10 cellular contexts compared by ENCODE assay signal in the genomic region with DNA sequence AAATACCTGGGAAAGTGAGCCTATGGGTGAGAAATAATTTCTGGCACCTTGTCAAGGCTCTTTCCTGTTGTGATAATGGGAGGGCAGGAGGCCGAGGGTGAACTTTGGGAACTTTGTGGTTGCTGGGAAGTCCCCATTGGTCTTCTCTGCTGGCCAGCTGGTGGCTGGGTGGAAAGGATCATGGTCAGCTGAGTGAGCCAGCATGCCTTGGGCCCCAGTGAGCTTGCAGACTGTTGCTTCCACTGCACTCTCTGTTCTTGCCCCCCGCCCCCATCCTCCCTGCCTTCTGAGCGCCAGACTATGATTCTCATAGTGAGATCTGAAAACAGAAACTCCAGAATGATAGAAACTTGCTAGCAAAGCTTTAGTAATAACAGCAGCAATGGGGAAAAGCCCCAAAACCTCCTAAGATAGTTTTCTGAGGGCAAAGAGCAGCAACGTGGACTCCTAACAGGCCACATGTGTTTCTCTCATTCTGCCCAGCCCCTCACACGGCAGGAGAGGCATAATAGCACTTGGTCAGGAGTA.
DNase-seq lines count a peak whose midpoint lies in the region; ATAC-seq and TF ChIP-seq lines count a peak whose summit lies in the region.
"Had no signal": no experiment of that assay in that cellular context is flagged by ENCODE, and none has a peak within 500 bp of the region (broad histone marks: within the 10 kb centered on the region; RNA-seq: fewer than 3 reads in every experiment).

No MANE protein-coding gene starts in this region.

- ATAC-seq in activated CD4-positive, alpha-beta T cell treated with anti-CD3 and anti-CD28 coated beads for 36 hours: peak; percentile 71
- ATAC-seq in HG02798 (IDR thresholded peaks at IDR 0.05; ENCODE audit: poor library complexity, unreplicated experiment): peak; percentile 72
- ATAC-seq in psoas muscle: no peak
- ATAC-seq in naive thymus-derived CD8-positive, alpha-beta T cell: no peak
- ATAC-seq: GM23338 had no signal

- H3K36me3 ChIP-seq in psoas muscle (ENCODE audit: insufficient read depth in 1 of 2, low read depth in 1 of 2): no peaks in the 10 kb centered on the region
- H3K36me3 ChIP-seq in neural progenitor cell: no peaks in the 10 kb centered on the region

- 68 to 70% (median 70%) methylated on average over 5 of the region's 5 CpGs for WGBS in psoas muscle, 3 donors

- peaks cover 22% of the 10 kb centered on the region for H3K27me3 Mint-ChIP-seq in activated CD4-positive, alpha-beta T cell treated with anti-CD3 and anti-CD28 coated beads for 36 hours
- H3K27me3 Mint-ChIP-seq in naive thymus-derived CD8-positive, alpha-beta T cell: peaks cover 0 to 6% (median 2%) of the 10 kb centered on the region in 5 donors
- H3K27me3 Mint-ChIP-seq in neural progenitor cell (ENCODE audit: insufficient read depth, low read depth): no peaks in the 10 kb centered on the region

- intact Hi-C loops in activated CD4-positive, alpha-beta T cell treated with anti-CD3 and anti-CD28 coated beads for 36 hours (cut with DNase I, micrococcal nuclease): loop anchor here (1.0 to 10.0 kb wide), 8 partner anchors 66 to 904 kb away; a partner anchor contains a TSS
- intact Hi-C loops in psoas muscle (cut with DNase I): no loop called here

- H3K4me1 Mint-ChIP-seq in activated CD4-positive, alpha-beta T cell treated with anti-CD3 and anti-CD28 coated beads for 36 hours: peaks cover 40% of the 10 kb centered on the region
- peaks cover 0 to 2% (median 0%) of the 10 kb centered on the region in 4 donors for H3K4me1 Mint-ChIP-seq in naive thymus-derived CD8-positive, alpha-beta T cell
- peaks cover 8% of the 10 kb centered on the region for H3K4me1 Mint-ChIP-seq in neural progenitor cell

- CTCF ChIA-PET in activated CD4-positive, alpha-beta T cell treated with anti-CD3 and anti-CD28 coated beads for 36 hours (lab: Charles Lee): interaction anchor here (0.7 to 1.8 kb wide), 6 partner anchors 11 to 211 kb away, joined by 3 to 4 read pairs (median 3); no protein-coding TSS in a partner anchor

- no peaks in the 10 kb centered on the region for H3K79me2 ChIP-seq in neural progenitor cell (ENCODE audit: low read depth)

- peak overlapping the region; percentile 66 for H3K27ac Mint-ChIP-seq in activated CD4-positive, alpha-beta T cell treated with anti-CD3 and anti-CD28 coated beads for 36 hours
- H3K27ac Mint-ChIP-seq in naive thymus-derived CD8-positive, alpha-beta T cell: peak overlapping the region in 1 of 10 donors; percentile 17
- no peak overlapping the region for H3K27ac Mint-ChIP-seq in neural progenitor cell
- H3K27ac Mint-ChIP-seq: activated naive CD8-positive, alpha-beta T cell treated with anti-CD3 and anti-CD28 coated beads, Interleukin-2, amount 10 ng/mL, durations not matched to agents 7 days and 5 days; GM23338 had no signal

- H3K4me1 ChIP-seq in psoas muscle: peaks cover under 1% of the 10 kb centered on the region
- H3K4me1 ChIP-seq in neural progenitor cell: no peaks in the 10 kb centered on the region

- peak; percentile 90 for DNase-seq in activated CD4-positive, alpha-beta T cell treated with anti-CD3 and anti-CD28 coated beads for 36 hours
- no peak for DNase-seq in activated CD4-positive, alpha-beta T cell treated with anti-CD3 and anti-CD28 coated beads for 1 hour
- peak; percentile 15 for DNase-seq in activated CD4-positive, CD25-positive, alpha-beta regulatory T cell treated with anti-CD3 and anti-CD28 coated beads, Interleukin-2, amount 50 U/mL, for 16 hours (ENCODE audit: low read depth, low spot score)
- peak; percentile 77 for DNase-seq in stimulated activated CD8-positive, alpha-beta memory T cell treated with anti-CD3 and anti-CD28 coated beads, Interleukin-4, amount 100 ng/mL, for 48 hours
- no peak for DNase-seq in psoas muscle
- DNase-seq in naive thymus-derived CD8-positive, alpha-beta T cell: no peak
- no peak for DNase-seq in neural progenitor cell (ENCODE audit: low spot score)
- DNase-seq: activated naive CD8-positive, alpha-beta T cell treated with anti-CD3 and anti-CD28 coated beads, Interleukin-2, amount 10 ng/mL, durations not matched to agents 7 days and 5 days had no signal

- H3K36me3 Mint-ChIP-seq in activated CD4-positive, alpha-beta T cell treated with anti-CD3 and anti-CD28 coated beads for 36 hours (ENCODE audit: low read depth): no peaks in the 10 kb centered on the region
- H3K36me3 Mint-ChIP-seq in naive thymus-derived CD8-positive, alpha-beta T cell: no peaks in the 10 kb centered on the region
- H3K36me3 Mint-ChIP-seq in neural progenitor cell: no peaks in the 10 kb centered on the region
- H3K36me3 Mint-ChIP-seq: activated naive CD8-positive, alpha-beta T cell treated with anti-CD3 and anti-CD28 coated beads, Interleukin-2, amount 10 ng/mL, durations not matched to agents 7 days and 5 days had no signal

- no peaks in the 10 kb centered on the region for H4K20me1 ChIP-seq in neural progenitor cell (ENCODE audit: low read depth)

- TF ChIP-seq CTCF in psoas muscle (IDR thresholded peaks at IDR 0.05) (no peak), neural progenitor cell (IDR thresholded peaks at IDR 0.05) (no peak)

- H3F3A ChIP-seq in neural progenitor cell (ENCODE audit: low read depth): no peaks in the 10 kb centered on the region

- H3K4me3 ChIP-seq in psoas muscle (no peak overlapping the region), neural progenitor cell (no peak overlapping the region)
- H3K4me3 ChIP-seq: GM23338 had no signal

- H3K4me2 ChIP-seq in neural progenitor cell: no peak overlapping the region
- H3K4me2 ChIP-seq: GM23338 had no signal

- H3K27me3 ChIP-seq in psoas muscle (ENCODE audit: insufficient read depth in 3 of 3, low read length in 2 of 3) (no peaks in the 10 kb centered on the region), neural progenitor cell (no peaks in the 10 kb centered on the region)

- no peak overlapping the region for H2AFZ ChIP-seq in neural progenitor cell (replicated peaks)
- H2AFZ ChIP-seq: GM23338 had no signal

- H3K9ac ChIP-seq in neural progenitor cell: no peak overlapping the region

- no peak overlapping the region for H3K27ac ChIP-seq in psoas muscle
- no peak overlapping the region for H3K27ac ChIP-seq in neural progenitor cell

- H3K9me3 ChIP-seq in psoas muscle: no peaks in the 10 kb centered on the region
- H3K9me3 ChIP-seq in neural progenitor cell (ENCODE audit: low read depth): no peaks in the 10 kb centered on the region

- POLR2A ChIA-PET in activated CD4-positive, alpha-beta T cell treated with anti-CD3 and anti-CD28 coated beads for 36 hours (lab: Charles Lee): interaction anchor here (0.6 to 1.2 kb wide), 4 partner anchors 26 to 212 kb away, joined by 3 to 5 read pairs (median 4); a partner anchor contains a TSS
- POLR2A ChIA-PET in naive thymus-derived CD8-positive, alpha-beta T cell (lab: Charles Lee): no interaction called here

- H3K4me3 Mint-ChIP-seq in activated CD4-positive, alpha-beta T cell treated with anti-CD3 and anti-CD28 coated beads for 36 hours: no peak overlapping the region
- no peak overlapping the region for H3K4me3 Mint-ChIP-seq in naive thymus-derived CD8-positive, alpha-beta T cell
- no peak overlapping the region for H3K4me3 Mint-ChIP-seq in neural progenitor cell
- H3K4me3 Mint-ChIP-seq: activated naive CD8-positive, alpha-beta T cell treated with anti-CD3 and anti-CD28 coated beads, Interleukin-2, amount 10 ng/mL, durations not matched to agents 7 days and 5 days; GM23338 had no signal

- no peaks in the 10 kb centered on the region for H3K9me3 Mint-ChIP-seq in activated CD4-positive, alpha-beta T cell treated with anti-CD3 and anti-CD28 coated beads for 36 hours (ENCODE audit: low read depth)
- no peaks in the 10 kb centered on the region for H3K9me3 Mint-ChIP-seq in naive thymus-derived CD8-positive, alpha-beta T cell
- H3K9me3 Mint-ChIP-seq in neural progenitor cell: no peaks in the 10 kb centered on the region
- H3K9me3 Mint-ChIP-seq: activated naive CD8-positive, alpha-beta T cell treated with anti-CD3 and anti-CD28 coated beads, Interleukin-2, amount 10 ng/mL, durations not matched to agents 7 days and 5 days; GM23338 had no signal

Comparison
In these comparisons a context has a peak if more than half of its experiments do, and no peak if none do; other contexts are left out.
1. DNase-seq: peak in activated CD4-positive, alpha-beta T cell treated with anti-CD3 and anti-CD28 coated beads for 36 hours (single experiment), activated CD4-positive, CD25-positive, alpha-beta regulatory T cell treated with anti-CD3 and anti-CD28 coated beads, Interleukin-2, amount 50 U/mL, for 16 hours (single experiment) and stimulated activated CD8-positive, alpha-beta memory T cell treated with anti-CD3 and anti-CD28 coated beads, Interleukin-4, amount 100 ng/mL, for 48 hours (single experiment); none in activated CD4-positive, alpha-beta T cell treated with anti-CD3 and anti-CD28 coated beads for 1 hour (single experiment), psoas muscle (0 of 2), naive thymus-derived CD8-positive, alpha-beta T cell (0 of 10) and neural progenitor cell (single experiment).
2. ATAC-seq: peak in activated CD4-positive, alpha-beta T cell treated with anti-CD3 and anti-CD28 coated beads for 36 hours (single experiment) and HG02798 (single experiment); none in psoas muscle (0 of 4) and naive thymus-derived CD8-positive, alpha-beta T cell (0 of 2).
3. intact Hi-C loops: an anchor here in activated CD4-positive, alpha-beta T cell treated with anti-CD3 and anti-CD28 coated beads for 36 hours (1.0 to 10.0 kb wide); none called in psoas muscle.